27 cellular contexts compared by ENCODE assay signal in the genomic region with DNA sequence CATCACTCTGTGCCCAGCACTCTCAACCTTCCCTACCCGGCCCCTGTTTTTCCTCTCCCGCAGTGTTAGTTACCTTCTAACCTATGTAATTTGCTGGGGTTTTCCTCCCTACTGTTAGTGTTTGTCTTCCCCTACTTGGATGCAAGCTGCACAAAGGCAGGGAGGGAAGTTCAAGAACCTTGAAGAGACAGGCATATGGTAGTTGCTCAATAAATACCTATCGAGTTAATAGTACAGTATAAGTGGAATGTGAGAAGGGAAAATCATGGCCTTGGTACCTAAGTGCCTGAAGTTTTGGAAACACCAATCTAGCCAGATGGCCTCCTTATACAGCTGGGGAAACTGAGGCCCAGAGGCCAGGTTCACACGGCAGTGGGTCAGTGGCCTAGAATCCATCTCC. TPM values are rescaled to one million over a fixed set of nuclear protein-coding genes. Genes with fewer than 3 reads are reported as not detected.
DNase-seq lines count a peak whose midpoint lies in the region; ATAC-seq and TF ChIP-seq lines count a peak whose summit lies in the region.
"Had no signal": no experiment of that assay in that cellular context is flagged by ENCODE, and none has a peak within 500 bp of the region (broad histone marks: within the 10 kb centered on the region; RNA-seq: fewer than 3 reads in every experiment).

No MANE protein-coding gene starts in this region.

- H3K4me3 ChIP-seq in HEK293 (ENCODE audit: low read depth, low read length), result no peak overlapping the region
- no peak overlapping the region for H3K4me3 ChIP-seq in tibial artery
- H3K4me3 ChIP-seq: left lung had no signal

- H3K36me3 Mint-ChIP-seq in chondrocyte (ENCODE audit: low read depth) (peaks cover 66% of the 10 kb centered on the region), natural killer cell (no peaks in the 10 kb centered on the region)
- H3K36me3 Mint-ChIP-seq: activated naive CD4-positive, alpha-beta T cell treated with anti-CD3 and anti-CD28 coated beads, Interleukin-2, amount 50 U/mL, for 24 hours had no signal

- H3K9me3 Mint-ChIP-seq in chondrocyte (ENCODE audit: low read depth), result no peaks in the 10 kb centered on the region
- no peaks in the 10 kb centered on the region for H3K9me3 Mint-ChIP-seq in natural killer cell
- H3K9me3 Mint-ChIP-seq: activated CD4-positive, alpha-beta T cell treated with anti-CD3 and anti-CD28 coated beads, Interleukin-2, amount 10 ng/mL, durations not matched to agents 7 days and 5 days; activated naive CD4-positive, alpha-beta T cell treated with anti-CD3 and anti-CD28 coated beads, Interleukin-2, amount 50 U/mL, for 24 hours; activated T-helper 1 cell treated with anti-CD3 and anti-CD28 coated beads, Interleukin-12 subunit alpha, Interleukin-12 subunit beta, Interleukin-2, Interleukin-4 antibody, amounts not matched to agents 30 ng/mL and 10 ng/mL and 1 ng/mL, durations not matched to agents 14 hours and 24 hours and 36 hours; effector memory CD8-positive, alpha-beta T cell had no signal

- CTCF ChIA-PET in HEK293 (lab: Yijun Ruan, JAX), result interaction anchor here (0.6 to 3.7 kb wide), 8 partner anchors 13 to 229 kb away, joined by 3 to 37 read pairs (median 4); no protein-coding TSS in a partner anchor

- H3K4me1 Mint-ChIP-seq in chondrocyte (ENCODE audit: low read depth), result peaks cover 77% of the 10 kb centered on the region
- peaks cover 21 to 43% of the 10 kb centered on the region in 2 donors for H3K4me1 Mint-ChIP-seq in natural killer cell
- H3K4me1 Mint-ChIP-seq: activated CD4-positive, alpha-beta T cell treated with anti-CD3 and anti-CD28 coated beads, Interleukin-2, amount 10 ng/mL, durations not matched to agents 7 days and 5 days; activated naive CD4-positive, alpha-beta T cell treated with anti-CD3 and anti-CD28 coated beads, Interleukin-2, amount 50 U/mL, for 24 hours had no signal

- DNase-seq in chondrocyte (ENCODE audit: low spot score), result no peak
- DNase-seq in natural killer cell, result no peak
- no peak for DNase-seq in tibial artery
- DNase-seq in NOMO-1 treated with DMSO at 0.1 percent for 48 hours (lab: John Stamatoyannopoulos, UW; ENCODE audit: unreplicated experiment), result no peak
- DNase-seq: activated CD4-positive, alpha-beta T cell treated with anti-CD3 and anti-CD28 coated beads, Interleukin-2, amount 10 ng/mL, durations not matched to agents 7 days and 5 days; activated CD8-positive, alpha-beta memory T cell treated with anti-CD3 and anti-CD28 coated beads, Interleukin-2, amount 10 ng/mL, durations not matched to agents 7 days and 5 days; effector memory CD8-positive, alpha-beta T cell; Karpas-422; NCI-H1048; NCI-H187; NCI-H526 treated with DMSO at 0.1 percent for 48 hours; nucleus accumbens; SK-N-SH; WERI-Rb-1 had no signal

- no peak for ATAC-seq in natural killer cell
- ATAC-seq in GM18858 (IDR thresholded peaks at IDR 0.05; ENCODE audit: unreplicated experiment), result no peak
- no peak for ATAC-seq in GM18867 (IDR thresholded peaks at IDR 0.05; ENCODE audit: unreplicated experiment)
- ATAC-seq: activated CD8-positive, alpha-beta memory T cell treated with anti-CD3 and anti-CD28 coated beads, Interleukin-2, amount 10 ng/mL, durations not matched to agents 7 days and 5 days; left lung had no signal

- intact Hi-C loops in natural killer cell (cut with micrococcal nuclease), result loop anchor here (2.0 kb wide), 1 partner anchor 43 kb away; no protein-coding TSS in a partner anchor
- intact Hi-C loops in tibial artery (cut with DNase I; ENCODE audit: low total_unique reads), result loop anchor here (2.0 kb wide), 1 partner anchor 87 kb away; no protein-coding TSS in a partner anchor

- TF ChIP-seq CTCF in HEK293 (tag by site-specific recombination; IDR thresholded peaks at IDR 0.05), result no peak
- no peak for TF ChIP-seq CTCF in chondrocyte (IDR thresholded peaks at IDR 0.05)
- TF ChIP-seq CTCF in natural killer cell (IDR thresholded peaks at IDR 0.05), result no peak
- TF ChIP-seq CTCF in tibial artery (IDR thresholded peaks at IDR 0.05), result no peak

- H3K27ac ChIP-seq in HEK293 (ENCODE audit: extremely low read depth, low read depth, low read length) (no peak overlapping the region), tibial artery (peak overlapping the region; percentile 89 to 98)
- H3K27ac ChIP-seq: left lung, RWPE1, WERI-Rb-1 had no signal

- H3K4me1 ChIP-seq in HEK293 (ENCODE audit: control insufficient read depth, insufficient read depth, low read length) (no peaks in the 10 kb centered on the region), tibial artery (peaks cover 0 to 72% (median 68%) of the 10 kb centered on the region in 4 donors)

- H3K36me3 ChIP-seq in HEK293 (ENCODE audit: control insufficient read depth in 2 of 2, insufficient read depth in 1 of 2, low read length in 2 of 2) (no peaks in the 10 kb centered on the region), tibial artery (peaks cover 84 to 96% (median 92%) of the 10 kb centered on the region in 3 donors)
- H3K36me3 ChIP-seq: left lung, WERI-Rb-1 had no signal

- POLR2A ChIA-PET in HEK293 (lab: Yijun Ruan, JAX), result no interaction called here

- H3K4me3 Mint-ChIP-seq in chondrocyte (ENCODE audit: unreplicated experiment) (no peak overlapping the region), natural killer cell (peak overlapping the region; percentile 0)
- H3K4me3 Mint-ChIP-seq: activated CD4-positive, alpha-beta T cell treated with anti-CD3 and anti-CD28 coated beads, Interleukin-2, amount 10 ng/mL, durations not matched to agents 7 days and 5 days; activated CD8-positive, alpha-beta memory T cell treated with anti-CD3 and anti-CD28 coated beads, Interleukin-2, amount 10 ng/mL, durations not matched to agents 7 days and 5 days; activated naive CD4-positive, alpha-beta T cell treated with anti-CD3 and anti-CD28 coated beads, Interleukin-2, amount 50 U/mL, for 24 hours; activated T-helper 1 cell treated with anti-CD3 and anti-CD28 coated beads, Interleukin-12 subunit alpha, Interleukin-12 subunit beta, Interleukin-2, Interleukin-4 antibody, amounts not matched to agents 30 ng/mL and 10 ng/mL and 1 ng/mL, durations not matched to agents 14 hours and 24 hours and 36 hours; effector memory CD8-positive, alpha-beta T cell had no signal

- H3K9me3 ChIP-seq in HEK293 (ENCODE audit: control insufficient read depth, insufficient read depth, low read depth, low read length) (no peaks in the 10 kb centered on the region), tibial artery (no peaks in the 10 kb centered on the region)
- H3K9me3 ChIP-seq: left lung, SK-N-SH had no signal

- no peaks in the 10 kb centered on the region for H3K27me3 ChIP-seq in tibial artery
- H3K27me3 ChIP-seq: left lung had no signal

- H3K27me3 Mint-ChIP-seq in chondrocyte (ENCODE audit: low read depth) (no peaks in the 10 kb centered on the region), natural killer cell (ENCODE audit: low read depth in 2 of 2) (peaks cover 0 to 3% of the 10 kb centered on the region in 2 donors)
- H3K27me3 Mint-ChIP-seq: activated CD4-positive, alpha-beta T cell treated with anti-CD3 and anti-CD28 coated beads, Interleukin-2, amount 10 ng/mL, durations not matched to agents 7 days and 5 days; activated CD8-positive, alpha-beta memory T cell treated with anti-CD3 and anti-CD28 coated beads, Interleukin-2, amount 10 ng/mL, durations not matched to agents 7 days and 5 days; activated naive CD4-positive, alpha-beta T cell treated with anti-CD3 and anti-CD28 coated beads, Interleukin-2, amount 50 U/mL, for 24 hours had no signal

- peak overlapping the region; percentile 34 for H3K27ac Mint-ChIP-seq in chondrocyte (ENCODE audit: unreplicated experiment)
- peak overlapping the region in 1 of 2 donors; percentile 74 for H3K27ac Mint-ChIP-seq in natural killer cell
- H3K27ac Mint-ChIP-seq: activated CD4-positive, alpha-beta T cell treated with anti-CD3 and anti-CD28 coated beads, Interleukin-2, amount 10 ng/mL, durations not matched to agents 7 days and 5 days; activated CD8-positive, alpha-beta memory T cell treated with anti-CD3 and anti-CD28 coated beads, Interleukin-2, amount 10 ng/mL, durations not matched to agents 7 days and 5 days; activated naive CD4-positive, alpha-beta T cell treated with anti-CD3 and anti-CD28 coated beads, Interleukin-2, amount 50 U/mL, for 24 hours; activated T-helper 1 cell treated with anti-CD3 and anti-CD28 coated beads, Interleukin-12 subunit alpha, Interleukin-12 subunit beta, Interleukin-2, Interleukin-4 antibody, amounts not matched to agents 30 ng/mL and 10 ng/mL and 1 ng/mL, durations not matched to agents 14 hours and 24 hours and 36 hours had no signal

TF ChIP-seq in HEK293, 187 proteins besides CTCF, POLR2A, EP300 and RAD21:
- TF ChIP-seq ZNF664 (tag by site-specific recombination; IDR thresholded peaks at IDR 0.05) (peak; percentile 83), YY1 (tag by site-specific recombination; IDR thresholded peaks at IDR 0.05) (no peak)
TF ChIP-seq in HEK293: peak in this region for 1.

RNA-seq across cellular contexts. Expression of a gene that starts 24.2 kb away (rescaled TPM):
- total RNA-seq in chondrocyte (331 to 532 TPM (median 499 TPM) in 3 replicates), natural killer cell (10 to 100 TPM; 44.8 to 93.1 (median 61.6) TPM)

RNA-seq across cellular contexts. Expression of a gene that starts 35.1 kb away (rescaled TPM):
- 0.44 to 0.57 TPM in 2 of 3 replicates, not detected in the other for total RNA-seq in chondrocyte
- not detected for total RNA-seq in natural killer cell
- total RNA-seq: activated CD4-positive, alpha-beta T cell treated with anti-CD3 and anti-CD28 coated beads, Interleukin-2, amount 10 ng/mL, durations not matched to agents 7 days and 5 days; activated CD8-positive, alpha-beta memory T cell treated with anti-CD3 and anti-CD28 coated beads, Interleukin-2, amount 10 ng/mL, durations not matched to agents 7 days and 5 days; activated T-helper 1 cell treated with anti-CD3 and anti-CD28 coated beads, Interleukin-12 subunit alpha, Interleukin-12 subunit beta, Interleukin-2, Interleukin-4 antibody, amounts not matched to agents 30 ng/mL and 10 ng/mL and 1 ng/mL, durations not matched to agents 14 hours and 24 hours and 36 hours; astrocyte; esophagus mucosa; renal cortical epithelial cell had no signal

RNA-seq across cellular contexts. Expression of a gene that starts 45.1 kb away (rescaled TPM):
- total RNA-seq in chondrocyte (0.62 to 1.7 TPM (median 0.65 TPM) in 3 replicates), natural killer cell (10 to 100 TPM in 1 of 3 donors, 1 to 10 TPM in 2; 4.9 to 39.0 (median 7.8) TPM)
- total RNA-seq: HT-29, renal cortical epithelial cell had no signal

RNA-seq across cellular contexts. Expression of a gene that starts 58.4 kb away (rescaled TPM):
- total RNA-seq in chondrocyte, result 0.15 TPM in 1 of 3 replicates, not detected in the others
- total RNA-seq in natural killer cell, result not detected
- total RNA-seq: activated CD4-positive, alpha-beta T cell treated with anti-CD3 and anti-CD28 coated beads, Interleukin-2, amount 10 ng/mL, durations not matched to agents 7 days and 5 days; activated CD8-positive, alpha-beta memory T cell treated with anti-CD3 and anti-CD28 coated beads, Interleukin-2, amount 10 ng/mL, durations not matched to agents 7 days and 5 days; activated T-helper 1 cell treated with anti-CD3 and anti-CD28 coated beads, Interleukin-12 subunit alpha, Interleukin-12 subunit beta, Interleukin-2, Interleukin-4 antibody, amounts not matched to agents 30 ng/mL and 10 ng/mL and 1 ng/mL, durations not matched to agents 14 hours and 24 hours and 36 hours; astrocyte; esophagus mucosa; left lung; mucosa of gallbladder; renal cortical epithelial cell; urinary bladder had no signal
